ENCODE assay signal across 21 cellular contexts in genomic region chr5:39302507-39302906, GRCh38.
DNase-seq lines count a peak whose midpoint lies in the region; ATAC-seq, FAIRE-seq and TF ChIP-seq lines count a peak whose summit lies in the region.
"Had no signal": no experiment of that assay in that cellular context is flagged by ENCODE, and none has a peak within 500 bp of the region (broad histone marks: within the 10 kb centered on the region; RNA-seq: fewer than 3 reads in every experiment).

No MANE protein-coding gene starts in this region.

- 71 to 76% methylated on average over 1 of the region's 1 CpG for WGBS in upper lobe of left lung, 2 donors

- peak overlapping the region; percentile 11; the same call in 1 of the 2 replicates for H3K4me2 ChIP-seq in OCI-LY3 (ENCODE audit: low read length)
- H3K4me2 ChIP-seq: GM23338 had no signal

- no peak for DNase-seq in right atrium auricular region (ENCODE audit: low spot score)
- DNase-seq in D721Med (ENCODE audit: insufficient read length, low spot score) = no peak
- no peak for DNase-seq in 8988T
- no peak for DNase-seq in upper lobe of left lung
- DNase-seq: activated CD4-positive, CD25-positive, alpha-beta regulatory T cell treated with anti-CD3 and anti-CD28 coated beads, Interleukin-2, amount 50 U/mL, for 72 hours; glutamatergic neuron; left ventricle myocardium inferior; MG63; NCI-H2029; NCI-H524 treated with DMSO at 0.1 percent for 48 hours; nucleus accumbens; PC-3; right lobe of liver; stomach had no signal

- H3K79me2 ChIP-seq in OCI-LY3 (ENCODE audit: low read length) = no peaks in the 10 kb centered on the region

- no peak for FAIRE-seq in D721Med (lab: Jason Lieb, UNC)

- 0 out of 2 replicates have a peak overlapping the region, but pooled peaks have one; percentile 23 for H2AFZ ChIP-seq in OCI-LY3 (ENCODE audit: low read depth, low read length)
- H2AFZ ChIP-seq: GM23338 had no signal

- H4K20me1 ChIP-seq in OCI-LY3 (ENCODE audit: insufficient read depth, low read length) = no peaks in the 10 kb centered on the region

- H3K4me1 ChIP-seq in OCI-LY3 (ENCODE audit: low read length) (peaks cover 14% of the 10 kb centered on the region), right atrium auricular region (no peaks in the 10 kb centered on the region), upper lobe of left lung (no peaks in the 10 kb centered on the region)
- H3K4me1 ChIP-seq: left ventricle myocardium inferior, right lobe of liver, stomach had no signal

- H3K9me3 ChIP-seq in OCI-LY3 (ENCODE audit: insufficient read depth, low read length) = no peaks in the 10 kb centered on the region
- peaks cover 0 to 16% of the 10 kb centered on the region in 2 donors for H3K9me3 ChIP-seq in right atrium auricular region
- H3K9me3 ChIP-seq in upper lobe of left lung = no peaks in the 10 kb centered on the region
- H3K9me3 ChIP-seq: MG63, right lobe of liver had no signal

- peak; percentile 88 for ATAC-seq in GM18498 (IDR thresholded peaks at IDR 0.05; ENCODE audit: unreplicated experiment)
- ATAC-seq in GM21360 (IDR thresholded peaks at IDR 0.05; ENCODE audit: unreplicated experiment) = peak; percentile 55
- peak; percentile 49 for ATAC-seq in HG03060 (IDR thresholded peaks at IDR 0.05; ENCODE audit: low read depth, unreplicated experiment)
- no peak for ATAC-seq in upper lobe of left lung (ENCODE audit: low FRiP score in 2 of 2)
- ATAC-seq: activated T-helper 17 cell treated with anti-CD3 and anti-CD28 coated beads, Interleukin-2, amount 50 U/mL, for 72 hours; esophagus mucosa; GM23338; PC-3; right lobe of liver had no signal

- H3K4me3 ChIP-seq in OCI-LY3 (ENCODE audit: low read length) (no peak overlapping the region), right atrium auricular region (no peak overlapping the region), upper lobe of left lung (no peak overlapping the region)
- H3K4me3 ChIP-seq: GM23338, left ventricle myocardium inferior, MG63, right lobe of liver, stomach had no signal

- H3K27ac ChIP-seq in OCI-LY3 (ENCODE audit: low read length) (0 out of 2 replicates have a peak overlapping the region, but pooled peaks have one; percentile 18), right atrium auricular region (no peak overlapping the region), upper lobe of left lung (no peak overlapping the region)
- H3K27ac ChIP-seq: left ventricle myocardium inferior, right lobe of liver, stomach had no signal

- no peak for TF ChIP-seq EP300 in upper lobe of left lung (IDR thresholded peaks at IDR 0.05)

- H3K27me3 ChIP-seq in OCI-LY3 (ENCODE audit: low read depth, low read length) = no peaks in the 10 kb centered on the region
- no peaks in the 10 kb centered on the region for H3K27me3 ChIP-seq in right atrium auricular region
- no peaks in the 10 kb centered on the region for H3K27me3 ChIP-seq in upper lobe of left lung
- H3K27me3 ChIP-seq: MG63, right lobe of liver, stomach had no signal

- TF ChIP-seq POLR2A in upper lobe of left lung (IDR thresholded peaks at IDR 0.05) = no peak

- TF ChIP-seq CTCF in OCI-LY3 (IDR thresholded peaks at IDR 0.05; ENCODE audit: low read depth, low read length) (no peak), right atrium auricular region (IDR thresholded peaks at IDR 0.05) (no peak), D721Med (IDR thresholded peaks at IDR 0.05; ENCODE audit: insufficient read depth, missing control alignments) (no peak), upper lobe of left lung (IDR thresholded peaks at IDR 0.05) (no peak)

- H3K36me3 ChIP-seq in OCI-LY3 (replicated peaks; ENCODE audit: low read depth, low read length) (no peaks in the 10 kb centered on the region), right atrium auricular region (no peaks in the 10 kb centered on the region), upper lobe of left lung (no peaks in the 10 kb centered on the region)
- H3K36me3 ChIP-seq: left ventricle myocardium inferior, MG63, stomach had no signal

- no peak overlapping the region for H3K9ac ChIP-seq in OCI-LY3 (ENCODE audit: low read length)

Comparison
In these comparisons a context has a peak if more than half of its experiments do, and no peak if none do; other contexts are left out.
1. ATAC-seq: peak in GM18498 (single experiment), GM21360 (single experiment) and HG03060 (single experiment); none in upper lobe of left lung (0 of 2).